In genomic region chr15:96330064-96330449, GRCh38 we compare ENCODE assay signal across 8 cellular contexts. TPM values are rescaled to one million over a fixed set of nuclear protein-coding genes. Genes with fewer than 3 reads are reported as not detected.
A peak's percentile ranks its signal among the peaks of the same experiment; 100 is the strongest.
DNase-seq lines count a peak whose midpoint lies in the region; ATAC-seq, FAIRE-seq and TF ChIP-seq lines count a peak whose summit lies in the region.

No MANE protein-coding gene starts in this region.

- no peak for ATAC-seq in GM23338
- peak; percentile 3 for ATAC-seq in HepG2

- H2AFZ ChIP-seq in GM23338 (no peak overlapping the region; the same call in 1 of the 2 replicates), HepG2 (ENCODE audit: low read length) (peak overlapping the region; percentile 50)

- H3K27ac Mint-ChIP-seq in GM23338: no peak overlapping the region

- H3K9ac ChIP-seq in HepG2 (ENCODE audit: insufficient read depth, low read depth, low read length): peak overlapping the region; percentile 74

- no peak for TF ChIP-seq EP300 in HepG2 (IDR thresholded peaks at IDR 0.05; ENCODE audit: low read depth in 2 of 2, low read length in 2 of 2)
- no peak for TF ChIP-seq EP300 in HepG2 (CRISPR knock-in tag; IDR thresholded peaks at IDR 0.05; ENCODE audit: borderline replicate concordance)

- H3F3A ChIP-seq in GM23338 (replicated peaks; ENCODE audit: low read depth): peaks cover 49% of the 10 kb centered on the region

- TF ChIP-seq RAD21 in HepG2 (CRISPR knock-in tag; IDR thresholded peaks at IDR 0.05): no peak

- peaks cover 78% of the 10 kb centered on the region for H3K4me1 ChIP-seq in GM23338 (ENCODE audit: insufficient read depth)
- H3K4me1 ChIP-seq in HepG2 (ENCODE audit: insufficient read depth, low read length): peaks cover 43% of the 10 kb centered on the region

- peak overlapping the region; percentile 72 for H3K4me3 Mint-ChIP-seq in GM23338

- no peaks in the 10 kb centered on the region for H3K36me3 Mint-ChIP-seq in GM23338 (ENCODE audit: low read depth)

- H4K20me1 ChIP-seq in GM23338 (replicated peaks; ENCODE audit: insufficient read depth) (peaks cover 8% of the 10 kb centered on the region; the same call in 1 of the 2 replicates), HepG2 (ENCODE audit: insufficient read depth, low read length) (peaks cover 15% of the 10 kb centered on the region)

- no TSS peak for BruUV-seq in HepG2 (replicated peaks; lab: Mats Ljungman, UMichigan)

- intact Hi-C loops in HepG2 (cut with micrococcal nuclease; ENCODE audit: unreplicated experiment): loop anchor here (1.0 to 5.0 kb wide), 3 partner anchors 9 to 1488 kb away; no protein-coding TSS in a partner anchor

- H3K4me3 ChIP-seq in GM08714 (ENCODE audit: low read length): peak overlapping the region; percentile 50; the same call in 1 of the 2 replicates
- peak overlapping the region; percentile 65 for H3K4me3 ChIP-seq in GM23338
- H3K4me3 ChIP-seq in bronchial epithelial cell (ENCODE audit: low read depth, low read length): peak overlapping the region; percentile 53
- peak overlapping the region; percentile 70 to 82 (median 78) for H3K4me3 ChIP-seq in HepG2 (replicated peaks in 1 of 3; ENCODE audit: insufficient read depth in 1 of 3, low read depth in 2 of 3, low read length in 3 of 3)

- peaks cover 95% of the 10 kb centered on the region for H3K27me3 ChIP-seq in GM23338 (ENCODE audit: insufficient read depth)
- no peaks in the 10 kb centered on the region for H3K27me3 ChIP-seq in bronchial epithelial cell (ENCODE audit: control insufficient read depth, insufficient read depth, low read length)
- H3K27me3 ChIP-seq in HepG2 (ENCODE audit: control insufficient read depth in 1 of 2, insufficient read depth in 2 of 2, low read length in 2 of 2): no peaks in the 10 kb centered on the region; a peak in 1 of 5 replicates

- H3K27ac ChIP-seq in GM23338 (ENCODE audit: low read depth) (no peak overlapping the region), HepG2 (ENCODE audit: extremely low read length, insufficient read depth, low read length) (peak overlapping the region; percentile 64), substantia nigra (ENCODE audit: low read depth, low read length, poor library complexity, severe bottlenecking) (peak overlapping the region; percentile 21)

- POLR2A ChIA-PET in HepG2 (lab: Yijun Ruan, JAX): interaction anchor here (1.0 to 2.8 kb wide), 7 partner anchors 9 to 1486 kb away, joined by 5 to 23 read pairs (median 7); no protein-coding TSS in a partner anchor

- TF ChIP-seq POLR2A in HepG2 (IDR thresholded peaks at IDR 0.05; ENCODE audit: insufficient read depth in 1 of 2, low read depth in 2 of 2, low read length in 2 of 2): no peak

- CTCF ChIA-PET in HepG2 (lab: Yijun Ruan, JAX; ENCODE audit: low intra/inter-chr PET ratio, low total read pairs): no interaction called here

- H3K36me3 ChIP-seq in GM23338 (ENCODE audit: insufficient read depth) (no peaks in the 10 kb centered on the region), bronchial epithelial cell (ENCODE audit: control insufficient read depth, insufficient read depth, low read length) (peaks cover 7% of the 10 kb centered on the region), HepG2 (replicated peaks in 1 of 2; ENCODE audit: control insufficient read depth in 1 of 2, insufficient read depth in 2 of 2, low read length in 2 of 2) (peaks cover 5% of the 10 kb centered on the region in 2 experiments; a peak in 2 of 5 replicates)

- peaks cover 93% of the 10 kb centered on the region for H3K27me3 Mint-ChIP-seq in GM23338 (ENCODE audit: insufficient read depth, low read depth, poor library complexity)

- peak; percentile 79 for DNase-seq in GM23338 (ENCODE audit: low spot score)
- DNase-seq in NCI-H526 treated with DMSO at 0.1 percent for 48 hours (lab: John Stamatoyannopoulos, UW): peak; percentile 58
- DNase-seq in bronchial epithelial cell (ENCODE audit: low read depth): no peak
- DNase-seq in HepG2 (ENCODE audit: low spot score): no peak
- DNase-seq in substantia nigra (lab: John Stamatoyannopoulos, UW): peak in 19 of 49 donors; percentile 30 to 84 (median 71)
- DNase-seq in stimulated activated CD8-positive, alpha-beta memory T cell treated with anti-CD3 and anti-CD28 coated beads, Interleukin-4, amount 100 ng/mL, for 48 hours: no peak
- no peak for DNase-seq in Kasumi-1 (lab: John Stamatoyannopoulos, UW)

- peaks cover 3% of the 10 kb centered on the region for H3K9me3 Mint-ChIP-seq in GM23338

- no peaks in the 10 kb centered on the region for H3K79me2 ChIP-seq in GM23338 (replicated peaks; ENCODE audit: insufficient read depth)
- H3K79me2 ChIP-seq in HepG2 (ENCODE audit: insufficient read depth, low read length): peaks cover 42% of the 10 kb centered on the region

- H3K9me2 ChIP-seq in GM23338 (ENCODE audit: insufficient read depth): no peaks in the 10 kb centered on the region

- H3K9me3 ChIP-seq in HepG2 (ENCODE audit: low read length): no peaks in the 10 kb centered on the region

- in situ Hi-C loops in HepG2 (cut with HindIII; ENCODE audit: extremely low pct_ligation_motif_present, low pct_unique_long_range_greater_than_20kb): loop anchor here (10.0 to 25.0 kb wide), 5 partner anchors 155 to 1068 kb away; no protein-coding TSS in a partner anchor

- WGBS in HepG2 (ENCODE audit: low lambda C conversion rate): 0% methylated on average over 16 of the region's 37 CpGs

- no peak for FAIRE-seq in bronchial epithelial cell (lab: Jason Lieb, UNC)
- FAIRE-seq in HepG2 (lab: Jason Lieb, UNC): no peak

- H3K4me2 ChIP-seq in GM23338: peak overlapping the region; percentile 86
- peak overlapping the region; percentile 86 for H3K4me2 ChIP-seq in HepG2 (ENCODE audit: low read depth, low read length)

- peaks cover 63% of the 10 kb centered on the region for H3K4me1 Mint-ChIP-seq in GM23338

- TF ChIP-seq CTCF in GM23338 (conservative IDR thresholded peaks at IDR 0.05; ENCODE audit: low read depth in 2 of 2) (no peak), bronchial epithelial cell (IDR thresholded peaks at IDR 0.05; ENCODE audit: insufficient read depth, low read length, severe bottlenecking) (no peak), HepG2 (CRISPR knock-in tag; IDR thresholded peaks at IDR 0.05) (no peak)

TF ChIP-seq in HepG2, 621 proteins besides CTCF, POLR2A, EP300 and RAD21 (continues in another document):
- TF ChIP-seq LCORL (IDR thresholded peaks at IDR 0.05): no peak
- 0 out of 2 replicates have a peak, but pooled peaks have one; percentile 21 for TF ChIP-seq LCORL (CRISPR knock-in tag; IDR thresholded peaks at IDR 0.05)
- TF ChIP-seq, protein P1, sequence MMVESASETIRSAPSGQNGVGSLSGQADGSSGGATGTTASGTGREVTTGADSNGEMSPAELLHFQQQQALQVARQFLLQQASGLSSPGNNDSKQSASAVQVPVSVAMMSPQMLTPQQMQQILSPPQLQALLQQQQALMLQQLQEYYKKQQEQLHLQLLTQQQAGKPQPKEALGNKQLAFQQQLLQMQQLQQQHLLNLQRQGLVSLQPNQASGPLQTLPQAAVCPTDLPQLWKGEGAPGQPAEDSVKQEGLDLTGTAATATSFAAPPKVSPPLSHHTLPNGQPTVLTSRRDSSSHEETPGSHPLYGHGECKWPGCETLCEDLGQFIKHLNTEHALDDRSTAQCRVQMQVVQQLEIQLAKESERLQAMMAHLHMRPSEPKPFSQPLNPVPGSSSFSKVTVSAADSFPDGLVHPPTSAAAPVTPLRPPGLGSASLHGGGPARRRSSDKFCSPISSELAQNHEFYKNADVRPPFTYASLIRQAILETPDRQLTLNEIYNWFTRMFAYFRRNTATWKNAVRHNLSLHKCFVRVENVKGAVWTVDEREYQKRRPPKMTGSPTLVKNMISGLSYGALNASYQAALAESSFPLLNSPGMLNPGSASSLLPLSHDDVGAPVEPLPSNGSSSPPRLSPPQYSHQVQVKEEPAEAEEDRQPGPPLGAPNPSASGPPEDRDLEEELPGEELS (CRISPR knock-in tag; IDR thresholded peaks at IDR 0.05): no peak
- no peak for TF ChIP-seq ZNF652 (CRISPR knock-in tag; IDR thresholded peaks at IDR 0.05; ENCODE audit: borderline replicate concordance, low read depth)
- TF ChIP-seq ZNF768 (CRISPR knock-in tag; IDR thresholded peaks at IDR 0.05): 0 out of 2 replicates have a peak, but pooled peaks have one; percentile 12
- TF ChIP-seq ZNF441 (CRISPR knock-in tag; IDR thresholded peaks at IDR 0.05; ENCODE audit: borderline replicate concordance): peak; percentile 81
- TF ChIP-seq ZFP1 (CRISPR knock-in tag; IDR thresholded peaks at IDR 0.05): no peak
- no peak for TF ChIP-seq FOXC1 (CRISPR knock-in tag; IDR thresholded peaks at IDR 0.05; ENCODE audit: borderline replicate concordance)

RNA-seq across cellular contexts. Expression of gene NR2F2, which starts 0.4 kb away (rescaled TPM):
- total RNA-seq in GM23338 (2014; rRNA removed; shearing (Covaris generic)): not detected in 2 replicates
- polyA plus RNA-seq in GM23338 (2016; fragmentation: Nextera tagmentation; extraction: Ambion mirVana) (0.16 and 0.23 TPM in 2 replicates), HepG2 (2011; rRNA removed) (4.0 and 4.7 TPM in 2 replicates)
- total RNA-seq in bronchial epithelial cell (1.4 and 1.6 TPM in 2 replicates), HepG2 (2016; rRNA removed; fragmentation: Illumina TruSeq; extraction: Trizol) (3.5 and 5.0 TPM in 2 replicates)
- total RNA-seq in HepG2 (2016; cell fraction: cytosol; rRNA removed; fragmentation: Illumina TruSeq; extraction: Trizol; ENCODE audit: low read depth): 0.61 and 0.79 TPM in 2 replicates
- 3.8 and 4.3 TPM in 2 replicates for total RNA-seq in HepG2 (2016; cell fraction: insoluble cytoplasmic fraction; rRNA removed; fragmentation: Illumina TruSeq; extraction: Trizol)
- total RNA-seq in HepG2 (2016; cell fraction: membrane; rRNA removed; fragmentation: Illumina TruSeq; extraction: Trizol): 2.4 and 2.8 TPM in 2 replicates
- total RNA-seq in HepG2 (2016; cell fraction: nucleus; rRNA removed; fragmentation: Illumina TruSeq; extraction: Trizol): 8.2 and 8.4 TPM in 2 replicates
- polyA plus RNA-seq in HepG2 (2011; cell fraction: cytosol; rRNA removed): 3.5 and 3.6 TPM in 2 replicates
- 13.5 and 15.0 TPM in 2 replicates for polyA plus RNA-seq in HepG2 (2011; cell fraction: nucleus; rRNA removed)
- 20.1 and 28.6 TPM in 2 replicates for polyA plus RNA-seq in HepG2 (2012)
- polyA plus RNA-seq in HepG2 (2016; cell fraction: cytosol; fragmentation: Illumina TruSeq; extraction: Trizol; ENCODE audit: low read depth): 0.70 TPM in 2 replicates
- 14.4 and 16.5 TPM in 2 replicates for polyA plus RNA-seq in HepG2 (2016; cell fraction: insoluble cytoplasmic fraction; fragmentation: Illumina TruSeq; extraction: Trizol; ENCODE audit: low read depth)
- 3.3 and 3.6 TPM in 2 replicates for polyA plus RNA-seq in HepG2 (2016; cell fraction: membrane; fragmentation: Illumina TruSeq; extraction: Trizol; ENCODE audit: low read depth)
- 27.1 and 27.3 TPM in 2 replicates for polyA plus RNA-seq in HepG2 (2016; cell fraction: nucleus; fragmentation: Illumina TruSeq; extraction: Trizol; ENCODE audit: insufficient read depth, low read depth)
- 15.2 and 51.3 TPM in 2 replicates for polyA minus RNA-seq in HepG2 (2011; rRNA and poly(A)+ RNA removed; ENCODE audit: low replicate concordance)
- 6.7 and 11.9 TPM in 2 replicates for polyA minus RNA-seq in HepG2 (2011; cell fraction: cytosol; rRNA and poly(A)+ RNA removed)
- polyA minus RNA-seq in HepG2 (2011; cell fraction: nucleus; rRNA and poly(A)+ RNA removed): 11.7 and 14.2 TPM in 2 replicates

Comparison
In these comparisons a context has a peak if more than half of its experiments do, and no peak if none do; other contexts are left out.
1. DNase-seq: peak in GM23338 (single experiment) and NCI-H526 treated with DMSO at 0.1 percent for 48 hours (single experiment); none in bronchial epithelial cell (single experiment), HepG2 (single experiment), stimulated activated CD8-positive, alpha-beta memory T cell treated with anti-CD3 and anti-CD28 coated beads, Interleukin-4, amount 100 ng/mL, for 48 hours (single experiment) and Kasumi-1 (0 of 2).
2. Peak in every context shown above with its lines, with median percentiles within 50 percentile points of each other: H3K4me3 ChIP-seq.